In genomic region chr6:141965016-141965545, GRCh38 we compare ENCODE assay signal across 14 cellular contexts.
DNase-seq lines count a peak whose midpoint lies in the region; ATAC-seq and TF ChIP-seq lines count a peak whose summit lies in the region.
"Had no signal": no experiment of that assay in that cellular context is flagged by ENCODE, and none has a peak within 500 bp of the region (broad histone marks: within the 10 kb centered on the region; RNA-seq: fewer than 3 reads in every experiment).

No MANE protein-coding gene starts in this region.

- peak overlapping the region; percentile 64 for H3K27ac ChIP-seq in trophoblast cell (ENCODE audit: low read depth, low read length)
- H3K27ac ChIP-seq: BLaER1 treated with 17β-estradiol and CSF1 and Interleukin-3, amounts not matched to agents 10 nM and 100 nM; GM23248 had no signal

- ATAC-seq in HG03520 (IDR thresholded peaks at IDR 0.05; ENCODE audit: unreplicated experiment): no peak
- ATAC-seq: CD8-positive, alpha-beta T cell; HepG2 had no signal

- DNase-seq in ELF-1 (ENCODE audit: low read depth, low spot score) (peak; percentile 34), SK-N-DZ (ENCODE audit: low spot score) (peak; percentile 14), islet precursor cell (peak; percentile 69), trophoblast cell (peak; percentile 79 to 90), GM10266 (ENCODE audit: extremely low spot score) (no peak), KG1 (lab: John Stamatoyannopoulos, UW) (no peak)
- DNase-seq: Calu3; CD8-positive, alpha-beta T cell; DMS79 treated with DMSO at 0.1 percent for 48 hours; GM23248; HCEC 1CT had no signal

- no peak overlapping the region for H3K4me3 ChIP-seq in trophoblast cell (ENCODE audit: low read depth, low read length)
- H3K4me3 ChIP-seq: BLaER1 treated with 17β-estradiol and CSF1 and Interleukin-3, amounts not matched to agents 10 nM and 100 nM; GM23248 had no signal

- H3K79me1 ChIP-seq in trophoblast cell (ENCODE audit: low read length): peaks cover 11% of the 10 kb centered on the region

- peaks cover 2% of the 10 kb centered on the region in 2 experiments for H3K4me1 ChIP-seq in trophoblast cell (ENCODE audit: control insufficient read depth in 1 of 2, insufficient read depth in 2 of 2, low read length in 2 of 2)
- H3K4me1 ChIP-seq: BLaER1 treated with 17β-estradiol and CSF1 and Interleukin-3, amounts not matched to agents 10 nM and 100 nM had no signal

- no peaks in the 10 kb centered on the region for H3K36me3 ChIP-seq in trophoblast cell (ENCODE audit: control insufficient read depth in 1 of 2, insufficient read depth in 2 of 2, low read length in 2 of 2)
- H3K36me3 ChIP-seq: BLaER1 treated with 17β-estradiol and CSF1 and Interleukin-3, amounts not matched to agents 10 nM and 100 nM had no signal

- H3K9ac ChIP-seq in trophoblast cell (ENCODE audit: low read length): no peak overlapping the region
- H3K9ac ChIP-seq: BLaER1 treated with 17β-estradiol and CSF1 and Interleukin-3, amounts not matched to agents 10 nM and 100 nM; GM23248 had no signal

- H3K4me2 ChIP-seq in trophoblast cell (ENCODE audit: low read length): peak overlapping the region; percentile 28
- H3K4me2 ChIP-seq: BLaER1 treated with 17β-estradiol and CSF1 and Interleukin-3, amounts not matched to agents 10 nM and 100 nM had no signal

- H2BK120ac ChIP-seq in trophoblast cell (ENCODE audit: insufficient read depth, low read length, poor library complexity): no peak overlapping the region

- no peak overlapping the region for H2BK5ac ChIP-seq in trophoblast cell (ENCODE audit: low read depth, low read length, poor library complexity)

- no peak overlapping the region for H4K12ac ChIP-seq in trophoblast cell (ENCODE audit: low read depth, low read length)

- no peaks in the 10 kb centered on the region for H3K27me3 ChIP-seq in trophoblast cell (ENCODE audit: insufficient read depth, low read length)
- H3K27me3 ChIP-seq: BLaER1 treated with 17β-estradiol and CSF1 and Interleukin-3, amounts not matched to agents 10 nM and 100 nM had no signal

- no peak overlapping the region for H4K8ac ChIP-seq in trophoblast cell (ENCODE audit: low read depth, low read length)

- no peak overlapping the region for H3K18ac ChIP-seq in trophoblast cell (ENCODE audit: low read length)

- no peak overlapping the region for H4K91ac ChIP-seq in trophoblast cell (ENCODE audit: low read depth, low read length)

- H2BK12ac ChIP-seq in trophoblast cell (ENCODE audit: low read length): no peak overlapping the region

- H3K14ac ChIP-seq in trophoblast cell (ENCODE audit: low read length): no peak overlapping the region

- no peak overlapping the region for H3K4ac ChIP-seq in trophoblast cell (ENCODE audit: low read depth, low read length)

- no peak overlapping the region for H3K23ac ChIP-seq in trophoblast cell (ENCODE audit: low read length)

- no peaks in the 10 kb centered on the region for H3K79me2 ChIP-seq in trophoblast cell (ENCODE audit: control insufficient read depth, insufficient read depth, low read length, poor library complexity)

- no peak overlapping the region for H2AFZ ChIP-seq in trophoblast cell (ENCODE audit: insufficient read depth, low read length, poor library complexity)
- H2AFZ ChIP-seq: GM23248 had no signal

- H3K9me3 ChIP-seq in trophoblast cell (ENCODE audit: insufficient read depth, low read depth, low read length): no peaks in the 10 kb centered on the region
- H3K9me3 ChIP-seq: BLaER1 treated with 17β-estradiol and CSF1 and Interleukin-3, amounts not matched to agents 10 nM and 100 nM had no signal

- WGBS in trophoblast cell (ENCODE audit: extremely low coverage, insufficient coverage, insufficient read length): no CpG with 5 or more reads among the region's 2 CpGs

- H2AK5ac ChIP-seq in trophoblast cell (ENCODE audit: low read length): no peak overlapping the region

- no peak for TF ChIP-seq CTCF in GM10266 (IDR thresholded peaks at IDR 0.05; ENCODE audit: control insufficient read depth, insufficient read depth, low read depth, missing control alignments)

Comparison
In these comparisons a context has a peak if more than half of its experiments do, and no peak if none do; other contexts are left out.
1. DNase-seq: peak in ELF-1 (single experiment), SK-N-DZ (single experiment), islet precursor cell (single experiment) and trophoblast cell (2 of 2); none in GM10266 (single experiment) and KG1 (single experiment).